ENCODE assay signal across 10 cellular contexts in the genomic region with DNA sequence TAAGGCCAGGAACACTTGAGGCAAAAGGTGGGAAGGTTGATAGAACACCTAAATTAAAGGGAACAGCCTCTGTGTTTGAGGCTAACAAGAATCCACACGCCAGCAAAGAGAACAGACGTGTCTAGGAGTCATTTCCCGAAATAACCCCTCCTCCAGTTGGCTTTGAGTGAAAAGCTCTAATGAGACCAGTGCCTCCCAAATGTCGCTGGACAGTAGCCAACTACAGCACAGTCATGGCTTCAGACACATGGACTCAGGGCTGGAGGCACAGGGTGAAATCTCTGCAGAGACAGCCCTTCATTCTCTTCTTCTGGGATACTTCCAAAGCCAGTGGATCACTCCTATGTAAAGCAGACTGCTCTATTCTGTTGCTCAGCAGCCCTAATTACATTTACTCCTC. TPM values are rescaled to one million over a fixed set of nuclear protein-coding genes. Genes with fewer than 3 reads are reported as not detected.
DNase-seq lines count a peak whose midpoint lies in the region; ATAC-seq and TF ChIP-seq lines count a peak whose summit lies in the region.
"Had no signal": no experiment of that assay in that cellular context is flagged by ENCODE, and none has a peak within 500 bp of the region (broad histone marks: within the 10 kb centered on the region; RNA-seq: fewer than 3 reads in every experiment).

No MANE protein-coding gene starts in this region.

- in situ Hi-C loops in brain microvascular endothelial cell (cut with HindIII; ENCODE audit: low pct_ligation_motif_present, low sequenced_read_pairs): no loop called here

- intact Hi-C loops in CD4-positive, alpha-beta memory T cell (cut with micrococcal nuclease): no loop called here

- H3K27ac ChIP-seq in brain microvascular endothelial cell: no peak overlapping the region
- peak overlapping the region; percentile 38 for H3K27ac ChIP-seq in suprapubic skin
- no peak overlapping the region for H3K27ac ChIP-seq in CD4-positive, alpha-beta memory T cell (ENCODE audit: low read depth, low read length)

- CTCF ChIA-PET in CD4-positive, alpha-beta memory T cell (lab: Charles Lee; ENCODE audit: partially characterized antibody): no interaction called here

- H3K4me3 ChIP-seq in brain microvascular endothelial cell (ENCODE audit: low read depth, low read length): no peak overlapping the region
- H3K4me3 ChIP-seq in suprapubic skin: no peak overlapping the region
- no peak overlapping the region for H3K4me3 ChIP-seq in CD4-positive, alpha-beta memory T cell (ENCODE audit: low read length in 2 of 2)
- H3K4me3 ChIP-seq: GM12878 had no signal

- H3K4me1 ChIP-seq in suprapubic skin: peaks cover 30% of the 10 kb centered on the region
- no peaks in the 10 kb centered on the region for H3K4me1 ChIP-seq in CD4-positive, alpha-beta memory T cell (ENCODE audit: insufficient read depth, low read length)

- H3K9me3 Mint-ChIP-seq in CD4-positive, alpha-beta memory T cell: no peaks in the 10 kb centered on the region
- H3K9me3 Mint-ChIP-seq: activated CD8-positive, alpha-beta T cell treated with anti-CD3 and anti-CD28 coated beads for 36 hours had no signal

- DNase-seq in NCI-H1105 (lab: John Stamatoyannopoulos, UW): peak; percentile 43
- peak; percentile 33 for DNase-seq in brain microvascular endothelial cell
- peak; percentile 63 for DNase-seq in iris pigment epithelial cell (ENCODE audit: low read depth)
- no peak for DNase-seq in suprapubic skin (ENCODE audit: low spot score in 2 of 2)
- DNase-seq in stimulated activated CD4-positive, alpha-beta T cell treated with anti-CD3 and anti-CD28 coated beads, Interleukin-4, amount 100 ng/mL, for 1 hour: no peak
- DNase-seq in CD4-positive, alpha-beta memory T cell: no peak
- no peak for DNase-seq in NCI-H2196 treated with DMSO at 0.1 percent for 48 hours (lab: John Stamatoyannopoulos, UW; ENCODE audit: unreplicated experiment)
- DNase-seq: activated CD8-positive, alpha-beta T cell treated with anti-CD3 and anti-CD28 coated beads for 36 hours had no signal

- 18% methylated on average over 4 of the region's 4 CpGs for WGBS in suprapubic skin

- peaks cover 7 to 21% of the 10 kb centered on the region in 2 donors for H3K27me3 Mint-ChIP-seq in CD4-positive, alpha-beta memory T cell

- TF ChIP-seq CTCF in brain microvascular endothelial cell (IDR thresholded peaks at IDR 0.05; ENCODE audit: low read depth, low read length, missing control alignments) (no peak), suprapubic skin (IDR thresholded peaks at IDR 0.05) (no peak)

- H3K27me3 ChIP-seq in brain microvascular endothelial cell (replicated peaks) (peaks cover 2% of the 10 kb centered on the region), suprapubic skin (no peaks in the 10 kb centered on the region)
- H3K27me3 ChIP-seq in CD4-positive, alpha-beta memory T cell (ENCODE audit: insufficient read depth, low read length): no peaks in the 10 kb centered on the region

- no peaks in the 10 kb centered on the region for H3K9me3 ChIP-seq in suprapubic skin
- no peaks in the 10 kb centered on the region for H3K9me3 ChIP-seq in CD4-positive, alpha-beta memory T cell (ENCODE audit: control insufficient read depth in 1 of 2, low read length in 2 of 2)

- H3K4me1 Mint-ChIP-seq in CD4-positive, alpha-beta memory T cell: no peaks in the 10 kb centered on the region

- POLR2A ChIA-PET in CD4-positive, alpha-beta memory T cell (lab: Charles Lee; ENCODE audit: partially characterized antibody): no interaction called here

- TF ChIP-seq POLR2A in suprapubic skin (IDR thresholded peaks at IDR 0.05): no peak

- no peak overlapping the region for H3K4me3 Mint-ChIP-seq in CD4-positive, alpha-beta memory T cell
- H3K4me3 Mint-ChIP-seq: activated CD8-positive, alpha-beta T cell treated with anti-CD3 and anti-CD28 coated beads for 36 hours had no signal

- ATAC-seq in HG03025 (IDR thresholded peaks at IDR 0.05; ENCODE audit: low FRiP score, unreplicated experiment): no peak
- ATAC-seq: activated CD8-positive, alpha-beta T cell treated with anti-CD3 and anti-CD28 coated beads for 36 hours had no signal

- TF ChIP-seq EP300 in suprapubic skin (IDR thresholded peaks at IDR 0.05): no peak

- H3K36me3 ChIP-seq in brain microvascular endothelial cell (replicated peaks): no peaks in the 10 kb centered on the region
- no peaks in the 10 kb centered on the region for H3K36me3 ChIP-seq in suprapubic skin
- no peaks in the 10 kb centered on the region for H3K36me3 ChIP-seq in CD4-positive, alpha-beta memory T cell (ENCODE audit: insufficient read depth, low read length)

- H3K36me3 Mint-ChIP-seq in CD4-positive, alpha-beta memory T cell: no peaks in the 10 kb centered on the region

- H3K27ac Mint-ChIP-seq in CD4-positive, alpha-beta memory T cell: no peak overlapping the region
- H3K27ac Mint-ChIP-seq: activated CD8-positive, alpha-beta T cell treated with anti-CD3 and anti-CD28 coated beads for 36 hours had no signal

RNA-seq across cellular contexts. Expression of a gene that starts 49.6 kb away (rescaled TPM):
- 10 to 100 TPM; 42.8 to 59.7 (median 57.1) TPM for total RNA-seq in suprapubic skin
- total RNA-seq in CD4-positive, alpha-beta memory T cell: 1 to 10 TPM; 1.4 to 1.5 TPM
- under 1 TPM; 0.37 to 0.77 TPM for polyA plus RNA-seq in CD4-positive, alpha-beta memory T cell

RNA-seq across cellular contexts. Expression of a gene that starts 50.0 kb away (rescaled TPM):
- total RNA-seq in suprapubic skin: 100 to 1,000 TPM in 3 of 4 donors, 10 to 100 TPM in 1; 92.7 to 152 (median 110) TPM
- total RNA-seq in CD4-positive, alpha-beta memory T cell: 1 to 10 TPM; 5.1 to 5.7 TPM
- 1 to 10 TPM; 2.5 to 3.3 TPM for polyA plus RNA-seq in CD4-positive, alpha-beta memory T cell

Comparison
In these comparisons a context has a peak if more than half of its experiments do, and no peak if none do; other contexts are left out.
1. DNase-seq: peak in NCI-H1105 (single experiment), brain microvascular endothelial cell (single experiment) and iris pigment epithelial cell (single experiment); none in suprapubic skin (0 of 2), stimulated activated CD4-positive, alpha-beta T cell treated with anti-CD3 and anti-CD28 coated beads, Interleukin-4, amount 100 ng/mL, for 1 hour (single experiment), CD4-positive, alpha-beta memory T cell (0 of 5) and NCI-H2196 treated with DMSO at 0.1 percent for 48 hours (single experiment).
2. RNA of a gene that starts 49.6 kb away (total RNA-seq): 42.8 to 59.7 TPM in suprapubic skin; 1.4 to 1.5 TPM in CD4-positive, alpha-beta memory T cell; every median in the first group is over 10 times any median in the second.
3. RNA of a gene that starts 50.0 kb away (total RNA-seq): 92.7 to 152 TPM in suprapubic skin; 5.1 to 5.7 TPM in CD4-positive, alpha-beta memory T cell; every median in the first group is over 10 times any median in the second.